Comparison of ENCODE assay signal across 8 cellular contexts in genomic region chr4:153223418-153223792, GRCh38. TPM values are rescaled to one million over a fixed set of nuclear protein-coding genes. Genes with fewer than 3 reads are reported as not detected.
DNase-seq lines count a peak whose midpoint lies in the region; ATAC-seq lines count a peak whose summit lies in the region.

No MANE protein-coding gene starts in this region.

- H3K9me3 Mint-ChIP-seq in activated CD4-positive, alpha-beta T cell treated with anti-CD3 and anti-CD28 coated beads for 36 hours (ENCODE audit: low read depth) = peaks cover 3% of the 10 kb centered on the region
- H3K9me3 Mint-ChIP-seq in activated naive CD8-positive, alpha-beta T cell (ENCODE audit: low read depth) = peaks cover 5% of the 10 kb centered on the region

- no peak for DNase-seq in activated CD4-positive, alpha-beta T cell treated with anti-CD3 and anti-CD28 coated beads for 36 hours
- no peak for DNase-seq in activated CD4-positive, alpha-beta T cell treated with anti-CD3 and anti-CD28 coated beads, Interleukin-2, amount 50 U/mL, for 48 hours
- DNase-seq in islet precursor cell = peak; percentile 35
- no peak for DNase-seq in RPMI8226

- CTCF ChIA-PET in activated CD4-positive, alpha-beta T cell treated with anti-CD3 and anti-CD28 coated beads for 36 hours (lab: Charles Lee) = interaction anchor here (0.6 to 1.5 kb wide), 10 partner anchors 10 to 346 kb away, joined by 3 to 6 read pairs (median 3); no protein-coding TSS in a partner anchor

- H3K27ac ChIP-seq in temporal lobe (ENCODE audit: low read depth, low read length) = peak overlapping the region; percentile 62

- peak overlapping the region; percentile 35 for H3K27ac Mint-ChIP-seq in activated CD4-positive, alpha-beta T cell treated with anti-CD3 and anti-CD28 coated beads for 36 hours
- H3K27ac Mint-ChIP-seq in activated naive CD8-positive, alpha-beta T cell = no peak overlapping the region

- peak overlapping the region; percentile 65 for H3K4me3 Mint-ChIP-seq in activated CD4-positive, alpha-beta T cell treated with anti-CD3 and anti-CD28 coated beads for 36 hours
- peak overlapping the region; percentile 85 for H3K4me3 Mint-ChIP-seq in activated naive CD8-positive, alpha-beta T cell

- peaks cover 6% of the 10 kb centered on the region for H3K27me3 Mint-ChIP-seq in activated CD4-positive, alpha-beta T cell treated with anti-CD3 and anti-CD28 coated beads for 36 hours
- H3K27me3 Mint-ChIP-seq in activated naive CD8-positive, alpha-beta T cell = peaks cover 2% of the 10 kb centered on the region

- intact Hi-C loops in activated CD4-positive, alpha-beta T cell treated with anti-CD3 and anti-CD28 coated beads for 36 hours (cut with DNase I, micrococcal nuclease) = loop anchor here (2.0 to 5.0 kb wide), 3 partner anchors 71 to 94 kb away; no protein-coding TSS in a partner anchor

- POLR2A ChIA-PET in activated CD4-positive, alpha-beta T cell treated with anti-CD3 and anti-CD28 coated beads for 36 hours (lab: Charles Lee) = interaction anchor here (0.5 kb wide), 1 partner anchor 59 kb away, joined by 5 read pairs; no protein-coding TSS in a partner anchor

- peaks cover 32% of the 10 kb centered on the region for H3K4me1 Mint-ChIP-seq in activated CD4-positive, alpha-beta T cell treated with anti-CD3 and anti-CD28 coated beads for 36 hours
- H3K4me1 Mint-ChIP-seq in activated naive CD8-positive, alpha-beta T cell (ENCODE audit: low read depth) = peaks cover 37% of the 10 kb centered on the region

- no peak for ATAC-seq in activated CD4-positive, alpha-beta T cell treated with anti-CD3 and anti-CD28 coated beads for 36 hours
- ATAC-seq in GM21390 (IDR thresholded peaks at IDR 0.05; ENCODE audit: unreplicated experiment) (no peak), GM19395 (IDR thresholded peaks at IDR 0.05; ENCODE audit: unreplicated experiment) (no peak)

- peaks cover 3% of the 10 kb centered on the region for H3K36me3 Mint-ChIP-seq in activated CD4-positive, alpha-beta T cell treated with anti-CD3 and anti-CD28 coated beads for 36 hours (ENCODE audit: low read depth)
- peaks cover 12% of the 10 kb centered on the region for H3K36me3 Mint-ChIP-seq in activated naive CD8-positive, alpha-beta T cell

RNA-seq across cellular contexts. Expression of gene TRIM2, which starts 19.2 kb away (rescaled TPM):
- 1 to 10 TPM; 1.0 to 1.6 TPM for total RNA-seq in activated CD4-positive, alpha-beta T cell treated with anti-CD3 and anti-CD28 coated beads for 36 hours
- 744 TPM for total RNA-seq in temporal lobe

Comparison
In these comparisons a context has a peak if more than half of its experiments do, and no peak if none do; other contexts are left out.
1. RNA of gene TRIM2, which starts 19.2 kb away (total RNA-seq): 744 TPM in temporal lobe (single experiment); 1.0 to 1.6 TPM in activated CD4-positive, alpha-beta T cell treated with anti-CD3 and anti-CD28 coated beads for 36 hours; every median in the first group is over 100 times any median in the second.